8 cellular contexts compared by ENCODE assay signal in genomic region chr6:163180874-163181541, GRCh38.
DNase-seq lines count a peak whose midpoint lies in the region; ATAC-seq and TF ChIP-seq lines count a peak whose summit lies in the region.

No MANE protein-coding gene starts in this region.

- ATAC-seq in upper lobe of right lung (peak; percentile 98), HG03469 (IDR thresholded peaks at IDR 0.05; ENCODE audit: unreplicated experiment) (no peak)

- peak; percentile 94 to 98 for TF ChIP-seq RAD21 in liver (IDR thresholded peaks at IDR 0.05)

- TF ChIP-seq CTCF in GM12875 (IDR thresholded peaks at IDR 0.05; ENCODE audit: borderline replicate concordance, insufficient read depth, low read depth, low read length) (peak; percentile 42; the same call in 1 of the 2 replicates), coronary artery (IDR thresholded peaks at IDR 0.05) (peak; percentile 29), liver (IDR thresholded peaks at IDR 0.05; ENCODE audit: low read depth, low read length, missing input control) (peak; percentile 97), upper lobe of right lung (IDR thresholded peaks at IDR 0.05) (peak; percentile 81)

- H3K9ac ChIP-seq in liver (ENCODE audit: low read depth in 1 of 2, low read length in 2 of 2) = peak overlapping the region; percentile 50 to 80

- peak; percentile 22 for DNase-seq in NCI-H526 treated with DMSO at 0.1 percent for 48 hours (lab: John Stamatoyannopoulos, UW)
- no peak for DNase-seq in coronary artery (ENCODE audit: low spot score)
- peak; percentile 87 for DNase-seq in upper lobe of right lung
- DNase-seq in NCI-H446 treated with DMSO at 0.1 percent for 48 hours (lab: John Stamatoyannopoulos, UW) = no peak
- no peak for DNase-seq in effector CD4-positive, alpha-beta T cell

- H3K4me3 ChIP-seq in GM12875 (ENCODE audit: low read depth, low read length) = no peak overlapping the region
- peak overlapping the region; percentile 18 for H3K4me3 ChIP-seq in coronary artery
- peak overlapping the region; percentile 36 to 66 (median 51) for H3K4me3 ChIP-seq in liver (ENCODE audit: low read depth in 1 of 3, low read length in 3 of 3)
- H3K4me3 ChIP-seq in upper lobe of right lung = peak overlapping the region; percentile 5

- H3K36me3 ChIP-seq in liver (ENCODE audit: control insufficient read depth in 4 of 4, insufficient read depth in 3 of 4, low read depth in 1 of 4, low read length in 3 of 4) (no peaks in the 10 kb centered on the region), upper lobe of right lung (no peaks in the 10 kb centered on the region)

- intact Hi-C loops in upper lobe of right lung (cut with DNase I) = loop anchor here (5.0 to 10.0 kb wide), 2 partner anchors 214 to 776 kb away; no protein-coding TSS in a partner anchor

- H3K9me3 ChIP-seq in liver (ENCODE audit: control insufficient read depth in 4 of 4, low read length in 3 of 4) (no peaks in the 10 kb centered on the region), upper lobe of right lung (no peaks in the 10 kb centered on the region)

- H3K27me3 ChIP-seq in liver (ENCODE audit: control insufficient read depth in 4 of 4, insufficient read depth in 4 of 4, low read length in 3 of 4) = no peaks in the 10 kb centered on the region
- no peaks in the 10 kb centered on the region for H3K27me3 ChIP-seq in upper lobe of right lung

- H3K27ac ChIP-seq in coronary artery = no peak overlapping the region
- peak overlapping the region; percentile 72 to 86 for H3K27ac ChIP-seq in liver (ENCODE audit: low read depth in 1 of 2, low read length in 2 of 2)
- H3K27ac ChIP-seq in upper lobe of right lung = no peak overlapping the region

- 17% methylated on average over 17 of the region's 17 CpGs for WGBS in liver

- H3K4me1 ChIP-seq in liver (ENCODE audit: control insufficient read depth in 4 of 4, insufficient read depth in 4 of 4, low read length in 3 of 4) (peaks cover 0 to 20% (median 7%) of the 10 kb centered on the region in 4 donors), upper lobe of right lung (no peaks in the 10 kb centered on the region)

TF ChIP-seq in liver, 16 proteins besides CTCF, POLR2A, EP300 and RAD21:
- TF ChIP-seq NR2F2 (IDR thresholded peaks at IDR 0.05) (peak; percentile 90), JUND (IDR thresholded peaks at IDR 0.05) (peak; percentile 54 to 64), SP1 (IDR thresholded peaks at IDR 0.05) (peak; percentile 96), REST (IDR thresholded peaks at IDR 0.05) (no peak), FOXA2 (IDR thresholded peaks at IDR 0.05) (peak; percentile 17), ATF3 (IDR thresholded peaks at IDR 0.05) (peak; percentile 98), GABPA (IDR thresholded peaks at IDR 0.05 in 1 of 2, conservative IDR thresholded peaks at IDR 0.05 in 1 of 2) (no peak), EGR1 (IDR thresholded peaks at IDR 0.05; ENCODE audit: low read depth in 2 of 2) (no peak), TAF1 (conservative IDR thresholded peaks at IDR 0.05) (peak; percentile 51), ZBTB33 (IDR thresholded peaks at IDR 0.05) (peak; percentile 82), HNF4G (IDR thresholded peaks at IDR 0.05) (peak; percentile 73), YY1 (IDR thresholded peaks at IDR 0.05) (peak; percentile 78), HNF4A (conservative IDR thresholded peaks at IDR 0.05) (peak; percentile 92 to 93), MAX (IDR thresholded peaks at IDR 0.05) (peak; percentile 53), RXRA (IDR thresholded peaks at IDR 0.05) (peak; percentile 94 to 98), FOXA1 (IDR thresholded peaks at IDR 0.05) (no peak)

Comparison
In these comparisons a context has a peak if more than half of its experiments do, and no peak if none do; other contexts are left out.
1. CTCF ChIP-seq: peak in every context shown above with its lines; median percentile 97 in liver; 81 in upper lobe of right lung; 42 in GM12875; 29 in coronary artery.
2. DNase-seq: peak in NCI-H526 treated with DMSO at 0.1 percent for 48 hours (single experiment) and upper lobe of right lung (single experiment); none in coronary artery (single experiment), NCI-H446 treated with DMSO at 0.1 percent for 48 hours (single experiment) and effector CD4-positive, alpha-beta T cell (single experiment).
3. H3K27ac ChIP-seq: peak in liver (2 of 2); none in coronary artery (0 of 2) and upper lobe of right lung (single experiment).